In genomic region chr9:133372144-133372543, GRCh38 we compare ENCODE assay signal across 11 cellular contexts. TPM values are rescaled to one million over a fixed set of nuclear protein-coding genes. Genes with fewer than 3 reads are reported as not detected.
A peak's percentile ranks its signal among the peaks of the same experiment; 100 is the strongest.
DNase-seq lines count a peak whose midpoint lies in the region; ATAC-seq, FAIRE-seq and TF ChIP-seq lines count a peak whose summit lies in the region.
"Had no signal": no experiment of that assay in that cellular context is flagged by ENCODE, and none has a peak within 500 bp of the region (broad histone marks: within the 10 kb centered on the region; RNA-seq: fewer than 3 reads in every experiment).

No MANE protein-coding gene starts in this region.

- H3K4me3 ChIP-seq in BLaER1 = no peak overlapping the region
- no peak overlapping the region for H3K4me3 ChIP-seq in HL-60 (replicated peaks; ENCODE audit: insufficient read depth, low read length)
- no peak overlapping the region for H3K4me3 ChIP-seq in K562

- TF ChIP-seq CTCF in HL-60 (IDR thresholded peaks at IDR 0.05; ENCODE audit: insufficient read depth, low read length) = no peak
- TF ChIP-seq CTCF in K562 (IDR thresholded peaks at IDR 0.05 in 2 of 3, conservative IDR thresholded peaks at IDR 0.05 in 1 of 3; ENCODE audit: insufficient read depth in 2 of 3, low read depth in 1 of 3, low read length in 3 of 3) = no peak
- TF ChIP-seq CTCF in natural killer cell (IDR thresholded peaks at IDR 0.05) = no peak

- intact Hi-C loops in K562 (cut with micrococcal nuclease) = no loop called here
- intact Hi-C loops in natural killer cell (cut with micrococcal nuclease) = loop anchor here (10.0 kb wide), 1 partner anchor 187 kb away; no protein-coding TSS in a partner anchor

- peaks cover 70% of the 10 kb centered on the region for H3K4me1 ChIP-seq in BLaER1
- H3K4me1 ChIP-seq in K562 (replicated peaks in 1 of 2; ENCODE audit: control insufficient read depth in 2 of 2, insufficient read depth in 2 of 2, low read length in 2 of 2) = peaks cover 33 to 45% of the 10 kb centered on the region in 2 experiments; a peak in 4 of 5 replicates

- TF ChIP-seq RAD21 in K562 (CRISPR knock-in tag; conservative IDR thresholded peaks at IDR 0.05 in 1 of 2, IDR thresholded peaks at IDR 0.05 in 1 of 2) = no peak

- no peak for TF ChIP-seq EP300 in K562 (IDR thresholded peaks at IDR 0.05; ENCODE audit: low read length)

- H3K27ac ChIP-seq in BLaER1 (no peak overlapping the region), HL-60 (replicated peaks) (peak overlapping the region; percentile 23), K562 (ENCODE audit: extremely low read depth, low read depth, low read length) (no peak overlapping the region)
- H3K27ac ChIP-seq: brain microvascular endothelial cell had no signal

- POLR2A ChIA-PET in K562 (lab: Yijun Ruan, JAX) = interaction anchor here (0.7 to 8.5 kb wide), 8 partner anchors 7 to 116 kb away, joined by 3 to 109 read pairs (median 7); partner anchors contain the start of genes MED22, RPL7A, SLC2A6 and SURF1

- ATAC-seq in K562 = no peak
- ATAC-seq in natural killer cell = no peak
- ATAC-seq in GM19023 (IDR thresholded peaks at IDR 0.05; ENCODE audit: unreplicated experiment) = no peak
- ATAC-seq in GM18505 (IDR thresholded peaks at IDR 0.05; ENCODE audit: unreplicated experiment) = no peak

- H3K9ac ChIP-seq in BLaER1 (peak overlapping the region; percentile 63), K562 (ENCODE audit: insufficient read depth in 1 of 2, low read depth in 2 of 2, low read length in 2 of 2) (peak overlapping the region; percentile 18 to 74; a peak in 3 of 4 replicates)

- CTCF ChIA-PET in K562 (lab: Yijun Ruan, JAX; ENCODE audit: low intra/inter-chr PET ratio) = no interaction called here

- peak overlapping the region; percentile 90 to 96 for H3K27ac Mint-ChIP-seq in natural killer cell

- H3K9me3 ChIP-seq in BLaER1 = no peaks in the 10 kb centered on the region
- H3K9me3 ChIP-seq in K562 (replicated peaks; ENCODE audit: control insufficient read depth, insufficient read depth, low read depth, low read length) = no peaks in the 10 kb centered on the region

- in situ Hi-C loops in K562 (cut with MboI) = no loop called here

- FAIRE-seq in K562 (lab: Jason Lieb, UNC) = no peak

- H3K36me3 Mint-ChIP-seq in natural killer cell = no peaks in the 10 kb centered on the region

- H3K27me3 Mint-ChIP-seq in natural killer cell (ENCODE audit: low read depth in 2 of 2) = no peaks in the 10 kb centered on the region

- H3K9me3 Mint-ChIP-seq in natural killer cell = no peaks in the 10 kb centered on the region

- H3K27me3 ChIP-seq in BLaER1 (no peaks in the 10 kb centered on the region), HL-60 (ENCODE audit: insufficient read depth, poor library complexity, severe bottlenecking) (no peaks in the 10 kb centered on the region), K562 (ENCODE audit: control insufficient read depth in 2 of 2, insufficient read depth in 2 of 2, low read length in 2 of 2) (no peaks in the 10 kb centered on the region)
- H3K27me3 ChIP-seq: brain microvascular endothelial cell had no signal

- WGBS in K562 (ENCODE audit: insufficient coverage, low coverage, missing lambda C conversion rate) = 88% methylated on average over 7 of the region's 7 CpGs

- BruUV-seq in K562 (replicated peaks; lab: Mats Ljungman, UMichigan) = no TSS peak

- TF ChIP-seq POLR2A in K562 (conservative IDR thresholded peaks at IDR 0.05) (no peak), GM18505 (IDR thresholded peaks at IDR 0.05; ENCODE audit: borderline replicate concordance, extremely low read depth, insufficient read depth, insufficient read length) (no peak)

- H3K36me3 ChIP-seq in BLaER1 = peaks cover 68% of the 10 kb centered on the region
- peaks cover 70% of the 10 kb centered on the region for H3K36me3 ChIP-seq in K562 (ENCODE audit: control insufficient read depth, insufficient read depth, low read length)

- H2AFZ ChIP-seq in K562 (ENCODE audit: low read depth, low read length) = no peak overlapping the region

- H4K20me1 ChIP-seq in BLaER1 = peaks cover 86% of the 10 kb centered on the region
- H4K20me1 ChIP-seq in K562 (replicated peaks; ENCODE audit: control insufficient read depth, insufficient read depth, low read length) = peaks cover 66% of the 10 kb centered on the region

- peak overlapping the region; percentile 85 for H3K4me3 Mint-ChIP-seq in natural killer cell

- peaks cover 95% of the 10 kb centered on the region for H3K79me2 ChIP-seq in K562 (ENCODE audit: control insufficient read depth, insufficient read depth, low read length)

- peaks cover 65 to 72% of the 10 kb centered on the region in 2 donors for H3K4me1 Mint-ChIP-seq in natural killer cell

- H3K4me2 ChIP-seq in BLaER1 = peak overlapping the region; percentile 48
- peak overlapping the region; percentile 45; the same call in 1 of the 2 replicates for H3K4me2 ChIP-seq in K562 (ENCODE audit: insufficient read depth, low read length)

- H3K9me1 ChIP-seq in K562 (ENCODE audit: control insufficient read depth, insufficient read depth, low read length) = peaks cover 34% of the 10 kb centered on the region

- no peak for DNase-seq in HL-60 (ENCODE audit: low read depth in 1 of 2, low spot score in 1 of 2)
- DNase-seq in K562 (ENCODE audit: extremely low read depth in 1 of 4, low spot score in 3 of 4) = no peak
- no peak for DNase-seq in natural killer cell
- DNase-seq in effector CD8-positive, alpha-beta T cell (lab: John Stamatoyannopoulos, UW) = no peak
- DNase-seq in inferior parietal cortex (ENCODE audit: extremely low spot score) = no peak
- DNase-seq: Calu3, MM.1S had no signal

RNA-seq across cellular contexts. Expression of gene SURF4, which starts 3.7 kb away (rescaled TPM):
- total RNA-seq in K562 (2011; cell fraction: chromatin; rRNA removed; ENCODE audit: low replicate concordance) = 165 and 371 TPM in 2 replicates
- 360 and 416 TPM in 2 replicates for total RNA-seq in K562 (2011; cell fraction: nucleolus; rRNA removed)
- 387 and 460 TPM in 2 replicates for total RNA-seq in K562 (2011; cell fraction: nucleoplasm; rRNA removed)
- total RNA-seq in K562 (2014; rRNA removed) (158 and 200 TPM in 2 replicates), K562 (2014; rRNA removed; fragmentation: Illumina TruSeq; extraction: Trizol) (110 and 137 TPM in 2 replicates), K562 (2015; rRNA removed; fragmentation: Illumina TruSeq; extraction: Trizol) (128 and 130 TPM in 2 replicates), K562 (2021) (175 and 181 TPM in 2 replicates), natural killer cell (100 to 1,000 TPM; 111 to 135 (median 114) TPM)
- polyA plus RNA-seq in K562 (2011; rRNA removed) (174 and 176 TPM in 2 replicates), K562 (2014; fragmentation: Illumina TruSeq; extraction: Trizol) (144 and 148 TPM in 2 replicates), K562 (2014; fragmentation: Nextera tagmentation; extraction: Ambion mirVana) (10 to 100 TPM in 1 of 2 experiments, 1 to 10 TPM in 1; 8.4 to 13.5 TPM), K562 (2014; rRNA removed) (116 and 147 TPM in 2 replicates)
- 241 and 245 TPM in 2 replicates for polyA plus RNA-seq in K562 (2011; cell fraction: cytosol; rRNA removed)
- polyA plus RNA-seq in K562 (2011; cell fraction: nucleus; rRNA removed) = 131 and 161 TPM in 2 replicates
- 137 and 203 TPM in 2 replicates for polyA plus RNA-seq in K562 (2012)
- 117 and 140 TPM in 2 replicates for polyA minus RNA-seq in K562 (2011; rRNA and poly(A)+ RNA removed)
- 116 and 143 TPM in 2 replicates for polyA minus RNA-seq in K562 (2011; cell fraction: cytosol; rRNA and poly(A)+ RNA removed)
- polyA minus RNA-seq in K562 (2011; cell fraction: nucleus; rRNA and poly(A)+ RNA removed) = 25.7 and 40.3 TPM in 2 replicates

RNA-seq across cellular contexts. Expression of gene STKLD1, which starts 4.0 kb away (rescaled TPM):
- total RNA-seq in K562 (2011; cell fraction: chromatin; rRNA removed; ENCODE audit: low replicate concordance) = 1.6 and 2.8 TPM in 2 replicates
- total RNA-seq in K562 (2011; cell fraction: nucleolus; rRNA removed) = 0.50 and 0.92 TPM in 2 replicates
- 0.69 and 1.3 TPM in 2 replicates for total RNA-seq in K562 (2011; cell fraction: nucleoplasm; rRNA removed)
- 0.53 TPM in 1 of 2 replicates, not detected in the other for total RNA-seq in K562 (2014; rRNA removed)
- total RNA-seq in K562 (2014; rRNA removed; fragmentation: Illumina TruSeq; extraction: Trizol) = 0.19 and 0.36 TPM in 2 replicates
- 0.26 and 0.65 TPM in 2 replicates for total RNA-seq in K562 (2015; rRNA removed; fragmentation: Illumina TruSeq; extraction: Trizol)
- total RNA-seq in K562 (2021) = 0.20 and 0.33 TPM in 2 replicates
- 0.60 and 1.2 TPM in 2 replicates for polyA plus RNA-seq in K562 (2011; rRNA removed)
- polyA plus RNA-seq in K562 (2011; cell fraction: cytosol; rRNA removed) = 0.60 and 0.85 TPM in 2 replicates
- polyA plus RNA-seq in K562 (2011; cell fraction: nucleus; rRNA removed) = 0.60 and 0.86 TPM in 2 replicates
- polyA plus RNA-seq in K562 (2012) = 0.82 and 1.7 TPM in 2 replicates
- 0.25 and 1.0 TPM in 2 replicates for polyA plus RNA-seq in K562 (2014; fragmentation: Illumina TruSeq; extraction: Trizol)
- polyA plus RNA-seq in K562 (2014; fragmentation: Nextera tagmentation; extraction: Ambion mirVana) = under 1 TPM in 1 of 2 experiments, not detected in 1; 0.10 TPM
- polyA plus RNA-seq in K562 (2014; rRNA removed) = 0.13 and 0.61 TPM in 2 replicates
- 0.39 and 0.81 TPM in 2 replicates for polyA minus RNA-seq in K562 (2011; rRNA and poly(A)+ RNA removed)
- polyA minus RNA-seq in K562 (2011; cell fraction: cytosol; rRNA and poly(A)+ RNA removed) = 0.86 TPM in 1 of 2 replicates, not detected in the other
- polyA minus RNA-seq in K562 (2011; cell fraction: nucleus; rRNA and poly(A)+ RNA removed) = 0.27 and 0.44 TPM in 2 replicates
- total RNA-seq in natural killer cell = 1 to 10 TPM in 2 of 3 donors, under 1 TPM in 1; 0.53 to 2.9 (median 1.1) TPM

RNA-seq across cellular contexts. Expression of gene SURF2, which starts 15.8 kb away (rescaled TPM):
- total RNA-seq in K562 (2011; cell fraction: chromatin; rRNA removed; ENCODE audit: low replicate concordance) = 2.1 and 4.8 TPM in 2 replicates
- 5.7 and 6.1 TPM in 2 replicates for total RNA-seq in K562 (2011; cell fraction: nucleolus; rRNA removed)
- 3.4 and 7.6 TPM in 2 replicates for total RNA-seq in K562 (2011; cell fraction: nucleoplasm; rRNA removed)
- 82.5 and 83.0 TPM in 2 replicates for total RNA-seq in K562 (2014; rRNA removed)
- total RNA-seq in K562 (2014; rRNA removed; fragmentation: Illumina TruSeq; extraction: Trizol) = 18.6 and 19.8 TPM in 2 replicates
- total RNA-seq in K562 (2015; rRNA removed; fragmentation: Illumina TruSeq; extraction: Trizol) = 37.0 and 37.3 TPM in 2 replicates
- total RNA-seq in K562 (2021) = 38.3 and 43.3 TPM in 2 replicates
- 7.3 and 9.7 TPM in 2 replicates for polyA plus RNA-seq in K562 (2011; rRNA removed)
- 11.8 and 44.2 TPM in 2 replicates for polyA plus RNA-seq in K562 (2011; cell fraction: cytosol; rRNA removed)
- 6.8 and 14.0 TPM in 2 replicates for polyA plus RNA-seq in K562 (2011; cell fraction: nucleus; rRNA removed)
- polyA plus RNA-seq in K562 (2012) = 30.9 and 47.7 TPM in 2 replicates
- 21.3 and 32.2 TPM in 2 replicates for polyA plus RNA-seq in K562 (2014; fragmentation: Illumina TruSeq; extraction: Trizol)
- polyA plus RNA-seq in K562 (2014; fragmentation: Nextera tagmentation; extraction: Ambion mirVana) = 10 to 100 TPM in 1 of 2 experiments, 1 to 10 TPM in 1; 5.5 to 10.2 TPM
- polyA plus RNA-seq in K562 (2014; rRNA removed) = 52.4 and 58.9 TPM in 2 replicates
- 7.6 TPM in 2 replicates for polyA minus RNA-seq in K562 (2011; rRNA and poly(A)+ RNA removed)
- 10.3 and 16.3 TPM in 2 replicates for polyA minus RNA-seq in K562 (2011; cell fraction: cytosol; rRNA and poly(A)+ RNA removed)
- 4.1 and 4.2 TPM in 2 replicates for polyA minus RNA-seq in K562 (2011; cell fraction: nucleus; rRNA and poly(A)+ RNA removed)
- total RNA-seq in natural killer cell = 10 to 100 TPM; 14.3 to 14.9 (median 14.7) TPM

RNA-seq across cellular contexts. Expression of gene SURF1, which starts 15.9 kb away (rescaled TPM):
- 14.8 and 38.0 TPM in 2 replicates for total RNA-seq in K562 (2011; cell fraction: chromatin; rRNA removed; ENCODE audit: low replicate concordance)
- total RNA-seq in K562 (2011; cell fraction: nucleolus; rRNA removed) = 35.1 and 38.5 TPM in 2 replicates
- total RNA-seq in K562 (2011; cell fraction: nucleoplasm; rRNA removed) = 27.0 and 30.6 TPM in 2 replicates
- total RNA-seq in K562 (2014; rRNA removed) (17.9 and 20.8 TPM in 2 replicates), K562 (2014; rRNA removed; fragmentation: Illumina TruSeq; extraction: Trizol) (20.9 and 21.2 TPM in 2 replicates), K562 (2015; rRNA removed; fragmentation: Illumina TruSeq; extraction: Trizol) (15.5 and 16.6 TPM in 2 replicates), K562 (2021) (26.7 and 26.8 TPM in 2 replicates), natural killer cell (10 to 100 TPM; 35.6 to 44.4 (median 37.2) TPM)
- polyA plus RNA-seq in K562 (2011; rRNA removed) (28.6 and 29.8 TPM in 2 replicates), K562 (2014; fragmentation: Illumina TruSeq; extraction: Trizol) (19.1 and 22.2 TPM in 2 replicates), K562 (2014; fragmentation: Nextera tagmentation; extraction: Ambion mirVana) (10 to 100 TPM; 16.1 to 16.3 TPM), K562 (2014; rRNA removed) (30.4 and 31.3 TPM in 2 replicates)
- polyA plus RNA-seq in K562 (2011; cell fraction: cytosol; rRNA removed) = 20.7 and 21.2 TPM in 2 replicates
- 52.8 and 56.6 TPM in 2 replicates for polyA plus RNA-seq in K562 (2011; cell fraction: nucleus; rRNA removed)
- polyA plus RNA-seq in K562 (2012) = 23.6 and 38.1 TPM in 2 replicates
- polyA minus RNA-seq in K562 (2011; rRNA and poly(A)+ RNA removed) = 10.4 and 13.1 TPM in 2 replicates
- polyA minus RNA-seq in K562 (2011; cell fraction: cytosol; rRNA and poly(A)+ RNA removed) = 6.1 and 6.4 TPM in 2 replicates
- polyA minus RNA-seq in K562 (2011; cell fraction: nucleus; rRNA and poly(A)+ RNA removed) = 7.0 and 9.7 TPM in 2 replicates

RNA-seq across cellular contexts. Expression of gene RPL7A, which starts 24.1 kb away (rescaled TPM):
- total RNA-seq in K562 (2011; cell fraction: chromatin; rRNA removed; ENCODE audit: low replicate concordance) = 435 and 818 TPM in 2 replicates
- 981 and 1,003 TPM in 2 replicates for total RNA-seq in K562 (2011; cell fraction: nucleolus; rRNA removed)
- total RNA-seq in K562 (2011; cell fraction: nucleoplasm; rRNA removed) = 983 and 1,497 TPM in 2 replicates
- 2,031 and 2,305 TPM in 2 replicates for total RNA-seq in K562 (2014; rRNA removed)
- 2,847 and 3,141 TPM in 2 replicates for total RNA-seq in K562 (2014; rRNA removed; fragmentation: Illumina TruSeq; extraction: Trizol)
- 3,167 and 3,195 TPM in 2 replicates for total RNA-seq in K562 (2015; rRNA removed; fragmentation: Illumina TruSeq; extraction: Trizol)
- 2,893 and 3,009 TPM in 2 replicates for total RNA-seq in K562 (2021)
- polyA plus RNA-seq in K562 (2011; rRNA removed) = 2,555 and 3,221 TPM in 2 replicates
- 2,594 and 3,399 TPM in 2 replicates for polyA plus RNA-seq in K562 (2011; cell fraction: cytosol; rRNA removed)
- polyA plus RNA-seq in K562 (2011; cell fraction: nucleus; rRNA removed) = 1,411 and 1,919 TPM in 2 replicates
- polyA plus RNA-seq in K562 (2012) = 2,443 and 5,674 TPM in 2 replicates
- polyA plus RNA-seq in K562 (2014; fragmentation: Illumina TruSeq; extraction: Trizol) = 3,627 and 3,760 TPM in 2 replicates
- 1,000 to 10,000 TPM; 1,935 to 2,418 TPM for polyA plus RNA-seq in K562 (2014; fragmentation: Nextera tagmentation; extraction: Ambion mirVana)
- 2,051 and 2,652 TPM in 2 replicates for polyA plus RNA-seq in K562 (2014; rRNA removed)
- 2,918 and 2,983 TPM in 2 replicates for polyA minus RNA-seq in K562 (2011; rRNA and poly(A)+ RNA removed)
- 1,280 and 1,366 TPM in 2 replicates for polyA minus RNA-seq in K562 (2011; cell fraction: cytosol; rRNA and poly(A)+ RNA removed)
- 400 and 734 TPM in 2 replicates for polyA minus RNA-seq in K562 (2011; cell fraction: nucleus; rRNA and poly(A)+ RNA removed)
- 1,000 to 10,000 TPM; 1,409 to 1,616 (median 1,600) TPM for total RNA-seq in natural killer cell
